Comparison of ENCODE assay signal across 1 cellular context in the genomic region with DNA sequence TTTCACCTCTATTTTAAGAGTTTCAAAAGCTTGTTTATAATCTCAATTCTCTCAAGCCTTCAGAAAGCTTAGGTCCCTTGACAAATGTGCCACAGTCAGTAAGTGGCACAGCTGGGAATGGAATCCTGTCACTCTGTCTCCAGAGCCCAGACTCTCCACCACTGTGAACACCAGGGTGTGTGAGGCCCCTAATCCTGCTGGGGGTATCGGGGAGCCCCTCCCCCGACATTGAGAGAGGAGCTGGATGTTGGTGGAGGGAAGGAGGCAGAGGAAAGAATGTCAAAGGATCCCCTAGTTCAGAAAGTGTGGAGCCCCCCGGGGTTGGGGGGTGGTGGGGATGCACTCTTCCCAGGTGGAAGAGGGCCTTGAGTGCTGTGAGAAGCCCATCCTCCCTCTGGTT.
TF ChIP-seq lines count a peak whose summit lies in the region.

No MANE protein-coding gene starts in this region.

TF ChIP-seq in GM12878, 131 proteins besides CTCF, POLR2A, EP300 and RAD21 (continued from another document):
- TF ChIP-seq, protein P1, sequence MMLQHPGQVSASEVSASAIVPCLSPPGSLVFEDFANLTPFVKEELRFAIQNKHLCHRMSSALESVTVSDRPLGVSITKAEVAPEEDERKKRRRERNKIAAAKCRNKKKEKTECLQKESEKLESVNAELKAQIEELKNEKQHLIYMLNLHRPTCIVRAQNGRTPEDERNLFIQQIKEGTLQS (IDR thresholded peaks at IDR 0.05; ENCODE audit: borderline replicate concordance, extremely low read depth, low read depth, low read length): no peak
- TF ChIP-seq RELA (IDR thresholded peaks at IDR 0.05; ENCODE audit: borderline replicate concordance, partially characterized antibody) (no peak), STAT3 (IDR thresholded peaks at IDR 0.05; ENCODE audit: low read depth, low read length) (no peak), NFXL1 (IDR thresholded peaks at IDR 0.05; ENCODE audit: borderline replicate concordance) (no peak), FOS (IDR thresholded peaks at IDR 0.05; ENCODE audit: borderline replicate concordance, extremely low read depth, insufficient read length) (no peak), JUNB (IDR thresholded peaks at IDR 0.05) (no peak), JUND (IDR thresholded peaks at IDR 0.05; ENCODE audit: low read depth, low read length) (no peak)
- TF ChIP-seq, protein P2, sequence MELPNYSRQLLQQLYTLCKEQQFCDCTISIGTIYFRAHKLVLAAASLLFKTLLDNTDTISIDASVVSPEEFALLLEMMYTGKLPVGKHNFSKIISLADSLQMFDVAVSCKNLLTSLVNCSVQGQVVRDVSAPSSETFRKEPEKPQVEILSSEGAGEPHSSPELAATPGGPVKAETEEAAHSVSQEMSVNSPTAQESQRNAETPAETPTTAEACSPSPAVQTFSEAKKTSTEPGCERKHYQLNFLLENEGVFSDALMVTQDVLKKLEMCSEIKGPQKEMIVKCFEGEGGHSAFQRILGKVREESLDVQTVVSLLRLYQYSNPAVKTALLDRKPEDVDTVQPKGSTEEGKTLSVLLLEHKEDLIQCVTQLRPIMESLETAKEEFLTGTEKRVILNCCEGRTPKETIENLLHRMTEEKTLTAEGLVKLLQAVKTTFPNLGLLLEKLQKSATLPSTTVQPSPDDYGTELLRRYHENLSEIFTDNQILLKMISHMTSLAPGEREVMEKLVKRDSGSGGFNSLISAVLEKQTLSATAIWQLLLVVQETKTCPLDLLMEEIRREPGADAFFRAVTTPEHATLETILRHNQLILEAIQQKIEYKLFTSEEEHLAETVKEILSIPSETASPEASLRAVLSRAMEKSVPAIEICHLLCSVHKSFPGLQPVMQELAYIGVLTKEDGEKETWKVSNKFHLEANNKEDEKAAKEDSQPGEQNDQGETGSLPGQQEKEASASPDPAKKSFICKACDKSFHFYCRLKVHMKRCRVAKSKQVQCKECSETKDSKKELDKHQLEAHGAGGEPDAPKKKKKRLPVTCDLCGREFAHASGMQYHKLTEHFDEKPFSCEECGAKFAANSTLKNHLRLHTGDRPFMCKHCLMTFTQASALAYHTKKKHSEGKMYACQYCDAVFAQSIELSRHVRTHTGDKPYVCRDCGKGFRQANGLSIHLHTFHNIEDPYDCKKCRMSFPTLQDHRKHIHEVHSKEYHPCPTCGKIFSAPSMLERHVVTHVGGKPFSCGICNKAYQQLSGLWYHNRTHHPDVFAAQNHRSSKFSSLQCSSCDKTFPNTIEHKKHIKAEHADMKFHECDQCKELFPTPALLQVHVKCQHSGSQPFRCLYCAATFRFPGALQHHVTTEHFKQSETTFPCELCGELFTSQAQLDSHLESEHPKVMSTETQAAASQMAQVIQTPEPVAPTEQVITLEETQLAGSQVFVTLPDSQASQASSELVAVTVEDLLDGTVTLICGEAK (IDR thresholded peaks at IDR 0.05; ENCODE audit: borderline replicate concordance): no peak
